8 cellular contexts compared by ENCODE assay signal in the genomic region with DNA sequence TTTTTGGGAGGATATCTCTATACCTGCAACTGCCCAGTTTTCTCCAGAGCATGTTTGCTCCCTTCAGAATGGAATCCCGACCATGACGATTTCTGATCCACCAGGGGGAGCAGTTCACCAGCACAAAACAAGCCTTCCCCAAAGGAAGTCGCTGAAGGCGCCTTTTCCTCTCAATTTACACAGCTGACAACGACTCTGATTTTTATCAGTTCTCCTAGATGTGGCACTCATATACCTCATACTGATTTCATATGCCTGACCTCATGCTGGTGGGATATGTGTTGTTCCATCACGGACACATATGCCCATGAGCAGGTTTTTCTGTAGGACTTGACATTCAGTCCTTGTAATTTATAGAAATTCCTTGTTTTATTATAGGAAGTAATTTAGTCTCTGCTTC.
DNase-seq lines count a peak whose midpoint lies in the region; ATAC-seq and TF ChIP-seq lines count a peak whose summit lies in the region.

No MANE protein-coding gene starts in this region.

- H3K9me2 ChIP-seq in MM.1S (replicated peaks; ENCODE audit: insufficient read depth, low read length), result no peaks in the 10 kb centered on the region
- H3K9me2 ChIP-seq in SK-N-SH, result no peaks in the 10 kb centered on the region

- no peaks in the 10 kb centered on the region for H3K9me3 Mint-ChIP-seq in CD8-positive, alpha-beta T cell

- TF ChIP-seq CTCF in CD8-positive, alpha-beta T cell (IDR thresholded peaks at IDR 0.05), result peak; percentile 80
- TF ChIP-seq CTCF in MM.1S (IDR thresholded peaks at IDR 0.05; ENCODE audit: low read length) (peak; percentile 77), SK-N-SH (IDR thresholded peaks at IDR 0.05) (peak; percentile 75), right atrium auricular region (IDR thresholded peaks at IDR 0.05) (peak; percentile 75 to 82)

- no peak overlapping the region for H3K4me3 Mint-ChIP-seq in CD8-positive, alpha-beta T cell

- H3K4me3 ChIP-seq in CD8-positive, alpha-beta T cell (ENCODE audit: low read depth, low read length), result no peak overlapping the region
- H3K4me3 ChIP-seq in MM.1S (ENCODE audit: low read length), result no peak overlapping the region
- peak overlapping the region in 1 of 2 experiments; percentile 19; a peak in 1 of 4 replicates for H3K4me3 ChIP-seq in SK-N-SH (ENCODE audit: low read depth in 2 of 2, low read length in 1 of 2)
- no peak overlapping the region for H3K4me3 ChIP-seq in right atrium auricular region

- H2AFZ ChIP-seq in MM.1S (ENCODE audit: low read length), result peak overlapping the region; percentile 9; the same call in 1 of the 2 replicates
- H2AFZ ChIP-seq in SK-N-SH (ENCODE audit: low read depth), result no peak overlapping the region

- no peaks in the 10 kb centered on the region for H3K27me3 ChIP-seq in CD8-positive, alpha-beta T cell (ENCODE audit: insufficient read depth, low read length)
- H3K27me3 ChIP-seq in MM.1S (replicated peaks; ENCODE audit: insufficient read depth, low read length) (no peaks in the 10 kb centered on the region), SK-N-SH (ENCODE audit: insufficient read depth) (no peaks in the 10 kb centered on the region), right atrium auricular region (no peaks in the 10 kb centered on the region)

- TF ChIP-seq EP300 in SK-N-SH (IDR thresholded peaks at IDR 0.05; ENCODE audit: borderline replicate concordance in 1 of 2, low read depth in 1 of 2, low read length in 1 of 2), result no peak

- intact Hi-C loops in CD8-positive, alpha-beta T cell (cut with DNase I, micrococcal nuclease), result loop anchor here in 1 of 2 experiments (1.0 to 10.0 kb wide), 3 partner anchors 565 to 1976 kb away; no protein-coding TSS in a partner anchor
- intact Hi-C loops in sciatic nerve (cut with DNase I), result no loop called here

- POLR2A ChIA-PET in CD8-positive, alpha-beta T cell (lab: Charles Lee), result interaction anchor here (0.7 kb wide), 1 partner anchor 11 kb away, joined by 3 read pairs; no protein-coding TSS in a partner anchor
- POLR2A ChIA-PET in SK-N-SH (lab: Yijun Ruan, JAX), result no interaction called here

- H3F3A ChIP-seq in MM.1S (ENCODE audit: insufficient read depth, low read length), result no peaks in the 10 kb centered on the region
- no peaks in the 10 kb centered on the region for H3F3A ChIP-seq in SK-N-SH (replicated peaks; ENCODE audit: insufficient read depth)

- no peaks in the 10 kb centered on the region for H3K4me1 ChIP-seq in CD8-positive, alpha-beta T cell (ENCODE audit: insufficient read depth, low read length)
- no peaks in the 10 kb centered on the region for H3K4me1 ChIP-seq in MM.1S (ENCODE audit: low read length)
- H3K4me1 ChIP-seq in SK-N-SH (ENCODE audit: control insufficient read depth in 1 of 2, insufficient read depth in 2 of 2, low read depth in 1 of 2, low read length in 1 of 2), result no peaks in the 10 kb centered on the region; a peak in 1 of 4 replicates
- peaks cover 0 to 8% of the 10 kb centered on the region in 2 donors for H3K4me1 ChIP-seq in right atrium auricular region

- H3K9ac ChIP-seq in MM.1S (ENCODE audit: low read length) (no peak overlapping the region), SK-N-SH (no peak overlapping the region)

- H3K9me3 ChIP-seq in CD8-positive, alpha-beta T cell (ENCODE audit: low read length), result no peaks in the 10 kb centered on the region
- H3K9me3 ChIP-seq in MM.1S (replicated peaks; ENCODE audit: insufficient read depth, low read length) (no peaks in the 10 kb centered on the region), SK-N-SH (no peaks in the 10 kb centered on the region), right atrium auricular region (no peaks in the 10 kb centered on the region)

- peak; percentile 9 to 69 (median 49) for DNase-seq in CD8-positive, alpha-beta T cell
- DNase-seq in MM.1S (peak; percentile 72), SK-N-SH (peak; percentile 27), amniotic epithelial cell (ENCODE audit: low read depth) (peak; percentile 73), right atrium auricular region (ENCODE audit: low spot score) (peak; percentile 71), sciatic nerve (ENCODE audit: low spot score) (peak; percentile 86), NCI-H446 treated with DMSO at 0.1 percent for 48 hours (lab: John Stamatoyannopoulos, UW) (no peak)

- H3K4me1 Mint-ChIP-seq in CD8-positive, alpha-beta T cell (ENCODE audit: low read depth), result no peaks in the 10 kb centered on the region

- H3K4me2 ChIP-seq in MM.1S (ENCODE audit: low read depth, low read length) (no peak overlapping the region), SK-N-SH (no peak overlapping the region)

- H4K20me1 ChIP-seq in MM.1S (ENCODE audit: insufficient read depth, low read length), result no peaks in the 10 kb centered on the region
- H4K20me1 ChIP-seq in SK-N-SH (ENCODE audit: insufficient read depth), result no peaks in the 10 kb centered on the region

- WGBS in SK-N-SH (ENCODE audit: low lambda C conversion rate), result 7% methylated on average over 6 of the region's 6 CpGs

- peaks cover 20% of the 10 kb centered on the region for H3K27me3 Mint-ChIP-seq in CD8-positive, alpha-beta T cell (ENCODE audit: low read depth)

- TF ChIP-seq RAD21 in SK-N-SH (IDR thresholded peaks at IDR 0.05; ENCODE audit: low read length), result peak; percentile 74

- no peak for ATAC-seq in CD8-positive, alpha-beta T cell
- peak; percentile 89 for ATAC-seq in GM21390 (IDR thresholded peaks at IDR 0.05; ENCODE audit: unreplicated experiment)
- ATAC-seq in sciatic nerve, result peak; percentile 91

- H3K36me3 Mint-ChIP-seq in CD8-positive, alpha-beta T cell, result no peaks in the 10 kb centered on the region

- H3K27ac Mint-ChIP-seq in CD8-positive, alpha-beta T cell, result no peak overlapping the region

- CTCF ChIA-PET in CD8-positive, alpha-beta T cell (lab: Charles Lee), result interaction anchor here (0.6 to 3.0 kb wide), 18 partner anchors 9 to 1975 kb away, joined by 3 to 15 read pairs (median 3); no protein-coding TSS in a partner anchor
- CTCF ChIA-PET in SK-N-SH (lab: Yijun Ruan, JAX), result interaction anchor here (0.6 to 2.6 kb wide), 23 partner anchors 10 to 1986 kb away, joined by 3 to 26 read pairs (median 4); no protein-coding TSS in a partner anchor

- H3K36me3 ChIP-seq in CD8-positive, alpha-beta T cell (ENCODE audit: insufficient read depth, low read length), result no peaks in the 10 kb centered on the region
- no peaks in the 10 kb centered on the region for H3K36me3 ChIP-seq in MM.1S (replicated peaks; ENCODE audit: insufficient read depth, low read length)
- H3K36me3 ChIP-seq in SK-N-SH (replicated peaks in 1 of 2; ENCODE audit: control insufficient read depth in 1 of 2, insufficient read depth in 2 of 2, low read length in 1 of 2), result no peaks in the 10 kb centered on the region
- H3K36me3 ChIP-seq in right atrium auricular region, result no peaks in the 10 kb centered on the region

- H3K79me2 ChIP-seq in MM.1S (ENCODE audit: low read length), result no peaks in the 10 kb centered on the region
- no peaks in the 10 kb centered on the region for H3K79me2 ChIP-seq in SK-N-SH (ENCODE audit: insufficient read depth)

- H3K27ac ChIP-seq in CD8-positive, alpha-beta T cell (ENCODE audit: low read depth, low read length), result no peak overlapping the region
- H3K27ac ChIP-seq in MM.1S (ENCODE audit: low read length) (no peak overlapping the region), SK-N-SH (ENCODE audit: low read depth in 2 of 2, low read length in 1 of 2) (no peak overlapping the region), right atrium auricular region (peak overlapping the region in 1 of 2 donors; percentile 2)

TF ChIP-seq in SK-N-SH, 30 proteins besides CTCF, POLR2A, EP300 and RAD21:
- TF ChIP-seq, protein P1, sequence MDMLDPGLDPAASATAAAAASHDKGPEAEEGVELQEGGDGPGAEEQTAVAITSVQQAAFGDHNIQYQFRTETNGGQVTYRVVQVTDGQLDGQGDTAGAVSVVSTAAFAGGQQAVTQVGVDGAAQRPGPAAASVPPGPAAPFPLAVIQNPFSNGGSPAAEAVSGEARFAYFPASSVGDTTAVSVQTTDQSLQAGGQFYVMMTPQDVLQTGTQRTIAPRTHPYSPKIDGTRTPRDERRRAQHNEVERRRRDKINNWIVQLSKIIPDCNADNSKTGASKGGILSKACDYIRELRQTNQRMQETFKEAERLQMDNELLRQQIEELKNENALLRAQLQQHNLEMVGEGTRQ (IDR thresholded peaks at IDR 0.05; ENCODE audit: borderline replicate concordance, low read depth, low read length), result no peak
- no peak for TF ChIP-seq FOXM1 (IDR thresholded peaks at IDR 0.05; ENCODE audit: low read depth)
- TF ChIP-seq GABPA (IDR thresholded peaks at IDR 0.05; ENCODE audit: low read depth), result no peak
- no peak for TF ChIP-seq RXRA (IDR thresholded peaks at IDR 0.05; ENCODE audit: borderline replicate concordance, low read depth)
- no peak for TF ChIP-seq FOXJ3 (CRISPR knock-in tag; IDR thresholded peaks at IDR 0.05)
- TF ChIP-seq, protein P2, sequence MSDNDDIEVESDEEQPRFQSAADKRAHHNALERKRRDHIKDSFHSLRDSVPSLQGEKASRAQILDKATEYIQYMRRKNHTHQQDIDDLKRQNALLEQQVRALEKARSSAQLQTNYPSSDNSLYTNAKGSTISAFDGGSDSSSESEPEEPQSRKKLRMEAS (IDR thresholded peaks at IDR 0.05; ENCODE audit: low read depth), result no peak
- TF ChIP-seq YY1 (IDR thresholded peaks at IDR 0.05; ENCODE audit: low read depth), result no peak
- peak; percentile 77 for TF ChIP-seq SMC3 (IDR thresholded peaks at IDR 0.05; ENCODE audit: low read depth, low read length)
- TF ChIP-seq TAF1 (IDR thresholded peaks at IDR 0.05; ENCODE audit: borderline replicate concordance, low read depth, low read length), result no peak
